In genomic region chr9:76610009-76610352, GRCh38 we compare ENCODE assay signal across 12 cellular contexts.
A peak's percentile ranks its signal among the peaks of the same experiment; 100 is the strongest.
DNase-seq lines count a peak whose midpoint lies in the region; ATAC-seq and TF ChIP-seq lines count a peak whose summit lies in the region.
"Had no signal": no experiment of that assay in that cellular context is flagged by ENCODE, and none has a peak within 500 bp of the region (broad histone marks: within the 10 kb centered on the region; RNA-seq: fewer than 3 reads in every experiment).

No MANE protein-coding gene starts in this region.

- ATAC-seq in HG03159 (IDR thresholded peaks at IDR 0.05; ENCODE audit: unreplicated experiment) = no peak
- ATAC-seq: naive thymus-derived CD8-positive, alpha-beta T cell had no signal

- no peak for TF ChIP-seq POLR2A in prostate gland (IDR thresholded peaks at IDR 0.05)
- TF ChIP-seq POLR2A in testis (IDR thresholded peaks at IDR 0.05) = no peak

- no peaks in the 10 kb centered on the region for H3K4me1 ChIP-seq in prostate gland (replicated peaks)
- no peaks in the 10 kb centered on the region for H3K4me1 ChIP-seq in testis

- TF ChIP-seq CTCF in prostate gland (IDR thresholded peaks at IDR 0.05) (no peak), testis (IDR thresholded peaks at IDR 0.05) (no peak)

- WGBS in prostate gland = 65% methylated on average over 5 of the region's 5 CpGs
- 60 to 73% methylated on average over 5 of the region's 5 CpGs for WGBS in testis, 2 donors

- DNase-seq in AG08396 (ENCODE audit: low spot score) (peak; percentile 33), NCI-H460 (ENCODE audit: extremely low read depth, low read depth) (peak; percentile 19), fibroblast of peridontal ligament (ENCODE audit: extremely low read depth) (peak; percentile 71), myocyte (ENCODE audit: low read depth) (peak; percentile 79), prostate gland (ENCODE audit: low spot score) (no peak), testis (no peak), NCI-H1694 (lab: John Stamatoyannopoulos, UW) (no peak)
- DNase-seq: naive thymus-derived CD8-positive, alpha-beta T cell; NCI-H446 treated with DMSO at 0.1 percent for 48 hours; stimulated activated CD4-positive, alpha-beta T cell treated with anti-CD3 and anti-CD28 coated beads, Interleukin-2, amount 100 ng/mL, for 24 hours; T-helper 1 cell had no signal

- H3K36me3 ChIP-seq in prostate gland = no peaks in the 10 kb centered on the region
- no peaks in the 10 kb centered on the region for H3K36me3 ChIP-seq in testis (ENCODE audit: low read depth, missing control alignments)

- H3K4me3 ChIP-seq in prostate gland (no peak overlapping the region), testis (no peak overlapping the region)

- H3K9me3 ChIP-seq in prostate gland (no peaks in the 10 kb centered on the region), testis (no peaks in the 10 kb centered on the region)

- H3K27me3 ChIP-seq in prostate gland (replicated peaks; ENCODE audit: insufficient read depth) = no peaks in the 10 kb centered on the region
- H3K27me3 ChIP-seq in testis = no peaks in the 10 kb centered on the region

- H3K27ac ChIP-seq in prostate gland = no peak overlapping the region
- no peak overlapping the region for H3K27ac ChIP-seq in testis

- intact Hi-C loops in prostate gland (cut with DNase I) (no loop called here), testis (cut with DNase I; ENCODE audit: low total_unique reads) (no loop called here)

Comparison
In these comparisons a context has a peak if more than half of its experiments do, and no peak if none do; other contexts are left out.
1. DNase-seq: peak in AG08396 (single experiment), NCI-H460 (single experiment), fibroblast of peridontal ligament (single experiment) and myocyte (single experiment); none in prostate gland (single experiment), testis (single experiment) and NCI-H1694 (single experiment).